Comparison of ENCODE assay signal across 19 cellular contexts in genomic region chr5:68656936-68657857, GRCh38.
A peak's percentile ranks its signal among the peaks of the same experiment; 100 is the strongest.
DNase-seq lines count a peak whose midpoint lies in the region; ATAC-seq and TF ChIP-seq lines count a peak whose summit lies in the region.
"Had no signal": no experiment of that assay in that cellular context is flagged by ENCODE, and none has a peak within 500 bp of the region (broad histone marks: within the 10 kb centered on the region; RNA-seq: fewer than 3 reads in every experiment).

No MANE protein-coding gene starts in this region.

- DNase-seq in SK-N-DZ (ENCODE audit: low spot score) (peak; percentile 71), glutamatergic neuron (no peak), KBM-7 (no peak), HuH-7.5 (ENCODE audit: low spot score) (no peak)
- no peak for DNase-seq in stimulated activated naive B cell treated with anti-CD40 and anti-IgM and Interleukin-4, amounts not matched to agents 10 μg/mL and 1 μg/mL and 100 μg/mL, for 72 hours
- DNase-seq: activated CD4-positive, alpha-beta T cell treated with anti-CD3 and anti-CD28 coated beads for 48 hours; activated naive CD4-positive, alpha-beta T cell treated with anti-CD3 and anti-CD28 coated beads, Interleukin-2, amount 50 U/mL, for 16 hours; activated T-cell treated with anti-CD3 and anti-CD28 coated beads for 4 hours; brain microvascular endothelial cell; DMS 273 treated with DMSO at 0.1 percent for 48 hours; GOT3; natural killer cell; NCI-H1048; NCI-H2171; SHP77; substantia nigra; T-helper 9 cell had no signal

- peak overlapping the region; percentile 87 for H3K27ac Mint-ChIP-seq in glutamatergic neuron (ENCODE audit: unreplicated experiment)
- H3K27ac Mint-ChIP-seq in stimulated activated naive B cell treated with anti-CD40 and anti-IgM and Interleukin-4, amounts not matched to agents 10 μg/mL and 1 μg/mL and 100 μg/mL, for 72 hours: peak overlapping the region; percentile 4
- H3K27ac Mint-ChIP-seq: natural killer cell had no signal

- H3K9me3 Mint-ChIP-seq in glutamatergic neuron (ENCODE audit: unreplicated experiment): peaks cover 7% of the 10 kb centered on the region
- H3K9me3 Mint-ChIP-seq in stimulated activated naive B cell treated with anti-CD40 and anti-IgM and Interleukin-4, amounts not matched to agents 10 μg/mL and 1 μg/mL and 100 μg/mL, for 72 hours: no peaks in the 10 kb centered on the region
- H3K9me3 Mint-ChIP-seq: natural killer cell had no signal

- peak; percentile 61 for ATAC-seq in HG02571 (IDR thresholded peaks at IDR 0.05; ENCODE audit: unreplicated experiment)
- ATAC-seq in stimulated activated naive B cell treated with anti-CD40 and anti-IgM and Interleukin-4, amounts not matched to agents 10 μg/mL and 1 μg/mL and 100 μg/mL, for 72 hours (replicated peaks): peak; percentile 33 to 76
- no peak for ATAC-seq in GM19467 (IDR thresholded peaks at IDR 0.05; ENCODE audit: unreplicated experiment)
- ATAC-seq: natural killer cell had no signal

- peaks cover 2% of the 10 kb centered on the region for H3K27me3 Mint-ChIP-seq in glutamatergic neuron (ENCODE audit: unreplicated experiment)
- no peaks in the 10 kb centered on the region for H3K27me3 Mint-ChIP-seq in stimulated activated naive B cell treated with anti-CD40 and anti-IgM and Interleukin-4, amounts not matched to agents 10 μg/mL and 1 μg/mL and 100 μg/mL, for 72 hours

- no peak for TF ChIP-seq CTCF in glutamatergic neuron (IDR thresholded peaks at IDR 0.05; ENCODE audit: partially characterized antibody, unreplicated experiment)

- no peaks in the 10 kb centered on the region for H3K36me3 Mint-ChIP-seq in glutamatergic neuron (ENCODE audit: unreplicated experiment)
- H3K36me3 Mint-ChIP-seq in stimulated activated naive B cell treated with anti-CD40 and anti-IgM and Interleukin-4, amounts not matched to agents 10 μg/mL and 1 μg/mL and 100 μg/mL, for 72 hours: no peaks in the 10 kb centered on the region
- H3K36me3 Mint-ChIP-seq: natural killer cell had no signal

- in situ Hi-C loops in KBM-7 (cut with MboI; ENCODE audit: low pct_unique_long_range_greater_than_20kb, low sequenced_read_pairs): no loop called here

- H3K4me1 Mint-ChIP-seq in glutamatergic neuron (ENCODE audit: low read depth, unreplicated experiment): peaks cover 12% of the 10 kb centered on the region
- peaks cover 0 to 5% of the 10 kb centered on the region in 2 donors for H3K4me1 Mint-ChIP-seq in stimulated activated naive B cell treated with anti-CD40 and anti-IgM and Interleukin-4, amounts not matched to agents 10 μg/mL and 1 μg/mL and 100 μg/mL, for 72 hours
- H3K4me1 Mint-ChIP-seq: natural killer cell had no signal

- peak overlapping the region; percentile 16 for H3K4me3 Mint-ChIP-seq in glutamatergic neuron (ENCODE audit: unreplicated experiment)
- no peak overlapping the region for H3K4me3 Mint-ChIP-seq in stimulated activated naive B cell treated with anti-CD40 and anti-IgM and Interleukin-4, amounts not matched to agents 10 μg/mL and 1 μg/mL and 100 μg/mL, for 72 hours
- H3K4me3 Mint-ChIP-seq: natural killer cell had no signal
